10 cellular contexts compared by ENCODE assay signal in genomic region chr1:160208179-160209040, GRCh38. TPM values are rescaled to one million over a fixed set of nuclear protein-coding genes. Genes with fewer than 3 reads are reported as not detected.
DNase-seq lines count a peak whose midpoint lies in the region; ATAC-seq and TF ChIP-seq lines count a peak whose summit lies in the region.
"Had no signal": no experiment of that assay in that cellular context is flagged by ENCODE, and none has a peak within 500 bp of the region (broad histone marks: within the 10 kb centered on the region; RNA-seq: fewer than 3 reads in every experiment).

No MANE protein-coding gene starts in this region.

- no peaks in the 10 kb centered on the region for H3K9me3 ChIP-seq in gastroesophageal sphincter
- no peaks in the 10 kb centered on the region for H3K9me3 ChIP-seq in skeletal muscle satellite cell (replicated peaks; ENCODE audit: low read length)

- H3K4me1 ChIP-seq in gastroesophageal sphincter (peaks cover 18 to 70% (median 46%) of the 10 kb centered on the region in 3 donors), skeletal muscle satellite cell (ENCODE audit: control insufficient read depth, insufficient read depth, low read length) (peaks cover 45% of the 10 kb centered on the region)

- no peak for TF ChIP-seq EP300 in gastroesophageal sphincter (IDR thresholded peaks at IDR 0.05)

- TF ChIP-seq POLR2A in gastroesophageal sphincter (IDR thresholded peaks at IDR 0.05) = no peak

- H3K4me1 Mint-ChIP-seq in WTC11 = peaks cover 64% of the 10 kb centered on the region

- no peaks in the 10 kb centered on the region; the same call in 1 of the 2 replicates for H3K27me3 Mint-ChIP-seq in WTC11 (ENCODE audit: low read depth)

- ATAC-seq in WTC11 = no peak
- no peak for ATAC-seq in gastroesophageal sphincter
- ATAC-seq in GM18907 (IDR thresholded peaks at IDR 0.05; ENCODE audit: unreplicated experiment) = no peak

- H3K4me3 ChIP-seq in gastroesophageal sphincter (no peak overlapping the region), skeletal muscle satellite cell (ENCODE audit: low read length) (peak overlapping the region; percentile 99)

- H3K9ac ChIP-seq in skeletal muscle satellite cell (ENCODE audit: low read depth, low read length) = peak overlapping the region; percentile 100

- H3K36me3 ChIP-seq in gastroesophageal sphincter (peaks cover 0 to 38% of the 10 kb centered on the region in 2 donors), skeletal muscle satellite cell (ENCODE audit: insufficient read depth, low read length) (peaks cover 67% of the 10 kb centered on the region)

- peak overlapping the region; percentile 98 for H3K4me2 ChIP-seq in skeletal muscle satellite cell (ENCODE audit: low read length)

- POLR2A ChIA-PET in WTC11 (lab: Charles Lee) = interaction anchor here (0.8 to 1.0 kb wide), 2 partner anchors 13 to 39 kb away, joined by 3 to 4 read pairs; no protein-coding TSS in a partner anchor

- peaks cover 32% of the 10 kb centered on the region for H3K36me3 Mint-ChIP-seq in WTC11

- H3K27ac ChIP-seq in gastroesophageal sphincter = peak overlapping the region in 3 of 4 donors; percentile 96 to 98 (median 96)

- CTCF ChIA-PET in WTC11 (lab: Charles Lee) = interaction anchor here (0.9 to 8.9 kb wide), 10 partner anchors 11 to 123 kb away, joined by 3 to 85 read pairs (median 5); no protein-coding TSS in a partner anchor

- DNase-seq in ELR (ENCODE audit: low read depth) (peak; percentile 30), WTC11 (ENCODE audit: low spot score) (no peak), UCSD-AML1 (lab: John Stamatoyannopoulos, UW; ENCODE audit: unreplicated experiment) (no peak), NCI-H446 (lab: John Stamatoyannopoulos, UW) (no peak), RPMI8226 (no peak)
- DNase-seq: cortex of kidney, NCI-H526 had no signal

- H3K9me3 Mint-ChIP-seq in WTC11 = no peaks in the 10 kb centered on the region

- 48 to 71% methylated on average over 3 to 5 of the region's 8 CpGs for WGBS in gastroesophageal sphincter (ENCODE audit: low coverage in 1 of 2), 2 donors

- no peak overlapping the region for H3K4me3 Mint-ChIP-seq in WTC11

- H3K27ac Mint-ChIP-seq in WTC11 = peak overlapping the region; percentile 1; the same call in 1 of the 2 replicates

- no peaks in the 10 kb centered on the region for H3K27me3 ChIP-seq in gastroesophageal sphincter
- no peaks in the 10 kb centered on the region for H3K27me3 ChIP-seq in skeletal muscle satellite cell (ENCODE audit: control insufficient read depth, insufficient read depth, low read length)

- no peak for TF ChIP-seq CTCF in WTC11 (IDR thresholded peaks at IDR 0.05)
- TF ChIP-seq CTCF in gastroesophageal sphincter (IDR thresholded peaks at IDR 0.05) = no peak

TF ChIP-seq in WTC11, 78 proteins besides CTCF, POLR2A, EP300 and RAD21:
- TF ChIP-seq SOX15 (CRISPR knock-in tag; IDR thresholded peaks at IDR 0.05) = no peak
- TF ChIP-seq RELA (CRISPR knock-in tag; IDR thresholded peaks at IDR 0.05; ENCODE audit: borderline replicate concordance) = no peak
- no peak for TF ChIP-seq OVOL2 (CRISPR knock-in tag; IDR thresholded peaks at IDR 0.05; ENCODE audit: borderline replicate concordance)
- no peak for TF ChIP-seq TCF7 (CRISPR knock-in tag; IDR thresholded peaks at IDR 0.05; ENCODE audit: low read depth)
- TF ChIP-seq ATF6 (CRISPR knock-in tag; IDR thresholded peaks at IDR 0.05) = no peak
- TF ChIP-seq NR1H2 (CRISPR knock-in tag; IDR thresholded peaks at IDR 0.05) = no peak

RNA-seq across cellular contexts. Expression of gene PEA15, which starts 3.2 kb away (rescaled TPM):
- total RNA-seq in WTC11 (2021) (43.6 to 56.3 TPM (median 46.9 TPM) in 3 replicates), gastroesophageal sphincter (100 to 1,000 TPM in 3 of 4 donors, 10 to 100 TPM in 1; 94.6 to 325 (median 164) TPM)
- total RNA-seq in skeletal muscle satellite cell (2012; rRNA removed) = 91.0 and 138 TPM in 2 replicates

RNA-seq across cellular contexts. Expression of gene CASQ1, which starts 18.0 kb away (rescaled TPM):
- total RNA-seq in WTC11 (2021) (0.46 to 0.50 TPM (median 0.48 TPM) in 3 replicates), gastroesophageal sphincter (1 to 10 TPM; 1.3 to 8.8 (median 2.2) TPM)
- total RNA-seq in skeletal muscle satellite cell (2012; rRNA removed) = not detected in 2 replicates

RNA-seq across cellular contexts. Expression of gene DCAF8, which starts 53.9 kb away (rescaled TPM):
- total RNA-seq in WTC11 (2021) (121 to 143 TPM (median 128 TPM) in 3 replicates), gastroesophageal sphincter (100 to 1,000 TPM; 154 to 211 (median 159) TPM)
- total RNA-seq in skeletal muscle satellite cell (2012; rRNA removed) = 49.1 and 56.0 TPM in 2 replicates

RNA-seq across cellular contexts. Expression of gene ATP1A4, which starts 57.0 kb away (rescaled TPM):
- total RNA-seq in WTC11 (2021) (0.37 to 0.78 TPM (median 0.55 TPM) in 3 replicates), gastroesophageal sphincter (under 1 TPM in 1 of 4 donors, not detected in 3; 0.47 TPM)
- total RNA-seq in skeletal muscle satellite cell (2012; rRNA removed) = not detected in 2 replicates
